ENCODE assay signal across 27 cellular contexts in the genomic region with DNA sequence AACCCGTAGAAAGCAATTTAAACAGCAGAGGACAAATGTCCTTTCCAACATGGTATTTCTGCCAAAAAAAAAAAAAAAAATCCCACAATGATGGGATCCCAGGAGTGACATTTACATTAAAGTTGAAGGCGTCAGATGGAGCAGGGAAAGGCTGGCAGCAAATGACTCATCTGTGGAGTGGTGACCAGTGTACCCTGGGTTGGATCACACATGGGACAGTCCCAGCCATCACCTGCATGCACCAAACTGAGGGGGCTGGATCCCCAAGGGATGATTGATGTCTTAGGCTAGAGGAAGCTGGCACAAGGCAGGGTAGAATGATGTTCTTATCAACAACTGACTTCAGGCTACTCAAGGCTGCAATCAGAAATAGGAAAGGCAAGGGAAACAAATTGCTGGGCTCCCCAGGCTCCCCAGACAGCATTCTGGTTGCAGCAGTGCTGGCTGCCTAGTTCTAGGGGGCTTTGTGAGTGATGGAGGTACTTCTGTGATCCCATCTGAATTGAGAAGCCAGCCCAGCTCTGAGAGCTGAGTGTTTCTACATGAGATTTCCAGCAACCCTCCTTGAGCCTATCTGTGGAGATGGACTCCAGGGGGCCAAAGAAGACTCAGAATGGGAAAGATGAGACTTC.
DNase-seq lines count a peak whose midpoint lies in the region; ATAC-seq and TF ChIP-seq lines count a peak whose summit lies in the region.
"Had no signal": no experiment of that assay in that cellular context is flagged by ENCODE, and none has a peak within 500 bp of the region (broad histone marks: within the 10 kb centered on the region; RNA-seq: fewer than 3 reads in every experiment).

No MANE protein-coding gene starts in this region.

- 87 to 94% (median 90%) methylated on average over 2 of the region's 2 CpGs for WGBS in ovary, 3 donors

- H3K4me1 ChIP-seq in Caco-2, result peaks cover 35% of the 10 kb centered on the region
- H3K4me1 ChIP-seq in MM.1S (ENCODE audit: low read length), result 0 out of 2 replicates have a peak, but pooled peaks cover 4% of the 10 kb centered on the region
- H3K4me1 ChIP-seq in ovary (ENCODE audit: insufficient read depth), result peaks cover 18% of the 10 kb centered on the region
- no peaks in the 10 kb centered on the region for H3K4me1 ChIP-seq in GM23338 (ENCODE audit: insufficient read depth)
- H3K4me1 ChIP-seq: body of pancreas, lower lobe of right lung had no signal

- H3K36me3 ChIP-seq in Caco-2 (ENCODE audit: control insufficient read depth, insufficient read depth, low read length), result no peaks in the 10 kb centered on the region
- no peaks in the 10 kb centered on the region for H3K36me3 ChIP-seq in MM.1S (replicated peaks; ENCODE audit: insufficient read depth, low read length)
- H3K36me3 ChIP-seq in ovary, result no peaks in the 10 kb centered on the region
- H3K36me3 ChIP-seq in GM23338 (ENCODE audit: insufficient read depth), result no peaks in the 10 kb centered on the region
- H3K36me3 ChIP-seq: lower lobe of right lung, neutrophil, SJSA1, thoracic aorta had no signal

- H3K36me3 Mint-ChIP-seq in Caco-2 (ENCODE audit: insufficient read depth, unreplicated experiment), result no peaks in the 10 kb centered on the region
- H3K36me3 Mint-ChIP-seq in GM23338 (ENCODE audit: low read depth), result peaks cover 5% of the 10 kb centered on the region
- H3K36me3 Mint-ChIP-seq in naive thymus-derived CD8-positive, alpha-beta T cell, result peaks cover 0 to 3% (median 0%) of the 10 kb centered on the region in 3 donors

- no peak for TF ChIP-seq EP300 in ovary (IDR thresholded peaks at IDR 0.05)

- no peak for DNase-seq in Caco-2
- DNase-seq in MM.1S, result no peak
- no peak for DNase-seq in left ventricle myocardium superior
- no peak for DNase-seq in ovary
- no peak for DNase-seq in NCI-H1105 treated with DMSO at 0.1 percent for 48 hours (lab: John Stamatoyannopoulos, UW)
- DNase-seq in GM23338 (ENCODE audit: low spot score), result no peak
- no peak for DNase-seq in 8988T
- no peak for DNase-seq in naive thymus-derived CD8-positive, alpha-beta T cell
- DNase-seq: activated CD4-positive, alpha-beta T cell treated with anti-CD3 and anti-CD28 coated beads for 1 hour; activated gamma-delta T cell; activated naive CD8-positive, alpha-beta T cell treated with anti-CD3 and anti-CD28 coated beads, Interleukin-2, amount 50 U/mL, for 24 hours; effector memory CD4-positive, alpha-beta T cell; foreskin melanocyte; GM23248; islet precursor cell; lower lobe of right lung; NCI-H1694; NCI-H2171 treated with DMSO at 0.1 percent for 48 hours; NCI-H524; stimulated activated CD4-positive, alpha-beta T cell treated with anti-CD3 and anti-CD28 coated beads, Interleukin-2, amount 100 ng/mL, for 24 hours had no signal

- H4K20me1 ChIP-seq in MM.1S (ENCODE audit: insufficient read depth, low read length) (no peaks in the 10 kb centered on the region), GM23338 (replicated peaks; ENCODE audit: insufficient read depth) (no peaks in the 10 kb centered on the region)

- H3K27me3 ChIP-seq in Caco-2 (replicated peaks; ENCODE audit: control insufficient read depth, insufficient read depth, low read length) (no peaks in the 10 kb centered on the region), MM.1S (replicated peaks; ENCODE audit: insufficient read depth, low read length) (no peaks in the 10 kb centered on the region), ovary (no peaks in the 10 kb centered on the region), GM23338 (ENCODE audit: insufficient read depth) (no peaks in the 10 kb centered on the region)
- H3K27me3 ChIP-seq: body of pancreas, neutrophil, SJSA1 had no signal

- CTCF ChIA-PET in Caco-2 (lab: Charles Lee), result interaction anchor here (0.5 kb wide), 1 partner anchor 972 kb away, joined by 5 read pairs; no protein-coding TSS in a partner anchor

- no TSS peak for BruUV-seq in Caco-2 (replicated peaks; lab: Mats Ljungman, UMichigan)

- H3K27me3 Mint-ChIP-seq in Caco-2 (ENCODE audit: insufficient read depth, unreplicated experiment) (no peaks in the 10 kb centered on the region), GM23338 (ENCODE audit: insufficient read depth, low read depth, poor library complexity) (peaks cover 7% of the 10 kb centered on the region)
- H3K27me3 Mint-ChIP-seq in naive thymus-derived CD8-positive, alpha-beta T cell, result no peaks in the 10 kb centered on the region

- H3K9me3 Mint-ChIP-seq in Caco-2 (ENCODE audit: unreplicated experiment) (peaks cover 24% of the 10 kb centered on the region), GM23338 (peaks cover 8% of the 10 kb centered on the region)
- peaks cover 0 to 3% (median 0%) of the 10 kb centered on the region in 9 donors for H3K9me3 Mint-ChIP-seq in naive thymus-derived CD8-positive, alpha-beta T cell

- H3K79me2 ChIP-seq in MM.1S (ENCODE audit: low read length) (peaks cover 86% of the 10 kb centered on the region), GM23338 (replicated peaks; ENCODE audit: insufficient read depth) (no peaks in the 10 kb centered on the region)

- TF ChIP-seq CTCF in Caco-2 (IDR thresholded peaks at IDR 0.05; ENCODE audit: insufficient read depth in 1 of 2, low read depth in 1 of 2, low read length in 1 of 2, severe bottlenecking in 1 of 2, unreplicated experiment in 1 of 2) (no peak), MM.1S (IDR thresholded peaks at IDR 0.05; ENCODE audit: low read length) (no peak), ovary (IDR thresholded peaks at IDR 0.05) (no peak), GM23338 (conservative IDR thresholded peaks at IDR 0.05; ENCODE audit: low read depth in 2 of 2) (no peak)

- no peaks in the 10 kb centered on the region for H3K9me2 ChIP-seq in MM.1S (replicated peaks; ENCODE audit: insufficient read depth, low read length)
- 0 out of 2 replicates have a peak, but pooled peaks cover 2% of the 10 kb centered on the region for H3K9me2 ChIP-seq in GM23338 (ENCODE audit: insufficient read depth)

- no peaks in the 10 kb centered on the region for H3F3A ChIP-seq in MM.1S (ENCODE audit: insufficient read depth, low read length)
- H3F3A ChIP-seq in GM23338 (replicated peaks; ENCODE audit: low read depth), result no peaks in the 10 kb centered on the region

- peak overlapping the region; percentile 80 for H3K27ac Mint-ChIP-seq in Caco-2 (ENCODE audit: unreplicated experiment)
- no peak overlapping the region for H3K27ac Mint-ChIP-seq in GM23338
- peak overlapping the region in 1 of 10 donors; percentile 4 for H3K27ac Mint-ChIP-seq in naive thymus-derived CD8-positive, alpha-beta T cell

- H3K4me1 Mint-ChIP-seq in Caco-2 (ENCODE audit: low read depth, unreplicated experiment) (peaks cover 33% of the 10 kb centered on the region), GM23338 (peaks cover 8% of the 10 kb centered on the region)
- peaks cover 7 to 19% (median 10%) of the 10 kb centered on the region in 4 donors for H3K4me1 Mint-ChIP-seq in naive thymus-derived CD8-positive, alpha-beta T cell

- H3K9me3 ChIP-seq in Caco-2 (peaks cover 13% of the 10 kb centered on the region), MM.1S (replicated peaks; ENCODE audit: insufficient read depth, low read length) (no peaks in the 10 kb centered on the region), ovary (no peaks in the 10 kb centered on the region)
- H3K9me3 ChIP-seq: body of pancreas, lower lobe of right lung, neutrophil, SJSA1, thoracic aorta had no signal

- no peak overlapping the region for H2AFZ ChIP-seq in MM.1S (ENCODE audit: low read length)
- no peak overlapping the region for H2AFZ ChIP-seq in GM23338
- H2AFZ ChIP-seq: GM23248 had no signal

- H3K4me3 Mint-ChIP-seq in Caco-2 (ENCODE audit: unreplicated experiment) (peak overlapping the region; percentile 51), GM23338 (no peak overlapping the region)
- no peak overlapping the region for H3K4me3 Mint-ChIP-seq in naive thymus-derived CD8-positive, alpha-beta T cell
- H3K4me3 Mint-ChIP-seq: activated naive CD8-positive, alpha-beta T cell treated with anti-CD3 and anti-CD28 coated beads, Interleukin-2, amount 50 U/mL, for 24 hours had no signal

- H3K4me2 ChIP-seq in MM.1S (ENCODE audit: low read depth, low read length) (no peak overlapping the region), GM23338 (no peak overlapping the region)
- H3K4me2 ChIP-seq: KMS-11, smooth muscle cell had no signal

- no peak overlapping the region for H3K9ac ChIP-seq in MM.1S (ENCODE audit: low read length)
- H3K9ac ChIP-seq: GM23248, KMS-11 had no signal

- H3K4me3 ChIP-seq in Caco-2 (ENCODE audit: low read depth, low read length), result no peak overlapping the region
- H3K4me3 ChIP-seq in MM.1S (ENCODE audit: low read length), result no peak overlapping the region
- H3K4me3 ChIP-seq in ovary, result no peak overlapping the region
- H3K4me3 ChIP-seq in GM23338, result no peak overlapping the region
- H3K4me3 ChIP-seq: body of pancreas, GM23248, lower lobe of right lung, SJSA1, smooth muscle cell, thoracic aorta had no signal

- H3K27ac ChIP-seq in MM.1S (ENCODE audit: low read length) (0 out of 2 replicates have a peak overlapping the region, but pooled peaks have one; percentile 6), ovary (peak overlapping the region; percentile 5 to 55), GM23338 (ENCODE audit: low read depth) (no peak overlapping the region)
- H3K27ac ChIP-seq: body of pancreas, GM23248, KMS-11, lower lobe of right lung, neutrophil, SJSA1, thoracic aorta had no signal

- intact Hi-C loops in Caco-2 (cut with micrococcal nuclease; ENCODE audit: unreplicated experiment) (no loop called here), left ventricle myocardium superior (cut with micrococcal nuclease) (no loop called here), ovary (cut with DNase I) (no loop called here)

- no peak for TF ChIP-seq POLR2A in ovary (IDR thresholded peaks at IDR 0.05)

- ATAC-seq in left ventricle myocardium superior, result peak; percentile 57
- ATAC-seq in GM23338, result no peak
- ATAC-seq in naive thymus-derived CD8-positive, alpha-beta T cell, result no peak
- ATAC-seq: activated naive CD8-positive, alpha-beta T cell treated with anti-CD3 and anti-CD28 coated beads, Interleukin-2, amount 50 U/mL, for 24 hours; lower lobe of right lung; Panc1 had no signal

- POLR2A ChIA-PET in Caco-2 (lab: Charles Lee), result no interaction called here
- POLR2A ChIA-PET in naive thymus-derived CD8-positive, alpha-beta T cell (lab: Charles Lee), result no interaction called here
